ENCODE assay signal across 14 cellular contexts in genomic region chr2:128714861-128715312, GRCh38.
DNase-seq lines count a peak whose midpoint lies in the region; ATAC-seq and TF ChIP-seq lines count a peak whose summit lies in the region.
"Had no signal": no experiment of that assay in that cellular context is flagged by ENCODE, and none has a peak within 500 bp of the region (broad histone marks: within the 10 kb centered on the region; RNA-seq: fewer than 3 reads in every experiment).

No MANE protein-coding gene starts in this region.

- H3K9me3 ChIP-seq in DND-41 (ENCODE audit: insufficient read depth, low read length, severe bottlenecking) (no peaks in the 10 kb centered on the region), H9 (ENCODE audit: control insufficient read depth, low read depth, low read length) (no peaks in the 10 kb centered on the region), Panc1 (ENCODE audit: control insufficient read depth, insufficient read depth, low read depth, low read length) (no peaks in the 10 kb centered on the region)
- H3K9me3 ChIP-seq: testis had no signal

- no peak overlapping the region for H3K4me3 Mint-ChIP-seq in H9
- H3K4me3 Mint-ChIP-seq in activated T-helper 17 cell treated with anti-CD3 and anti-CD28 coated beads, Interleukin-2, amount 50 U/mL, for 72 hours, result no peak overlapping the region
- H3K4me3 Mint-ChIP-seq: activated T-helper 1 cell treated with anti-CD3 and anti-CD28 coated beads, Interleukin-12 subunit alpha, Interleukin-12 subunit beta, Interleukin-2, Interleukin-4 antibody, amounts not matched to agents 30 ng/mL and 10 ng/mL and 1 ng/mL, durations not matched to agents 14 hours and 24 hours and 36 hours had no signal

- no peak overlapping the region for H2BK15ac ChIP-seq in H9 (ENCODE audit: low read depth, low read length)

- no peak overlapping the region for H2BK5ac ChIP-seq in H9 (ENCODE audit: insufficient read length, low read length)

- no CpG with 5 or more reads among the region's 6 CpGs for WGBS in H9 (ENCODE audit: extremely low coverage, insufficient read length, low lambda C conversion rate)

- no peaks in the 10 kb centered on the region for H3K79me2 ChIP-seq in DND-41 (ENCODE audit: insufficient read depth, low read length)
- H3K79me2 ChIP-seq in H9 (ENCODE audit: insufficient read depth, low read length), result no peaks in the 10 kb centered on the region

- intact Hi-C loops in Panc1 (cut with micrococcal nuclease; ENCODE audit: unreplicated experiment), result no loop called here

- no peak overlapping the region for H3K18ac ChIP-seq in H9 (ENCODE audit: insufficient read length, low read depth, low read length)

- H3K9me3 Mint-ChIP-seq in H9, result peaks cover 2 to 4% of the 10 kb centered on the region in 2 experiments
- peaks cover 7% of the 10 kb centered on the region for H3K9me3 Mint-ChIP-seq in activated T-helper 17 cell treated with anti-CD3 and anti-CD28 coated beads, Interleukin-2, amount 50 U/mL, for 72 hours

- H3K27me3 Mint-ChIP-seq in H9 (ENCODE audit: low read depth), result peaks cover 4% of the 10 kb centered on the region
- H3K27me3 Mint-ChIP-seq in activated T-helper 17 cell treated with anti-CD3 and anti-CD28 coated beads, Interleukin-2, amount 50 U/mL, for 72 hours, result peaks cover 29% of the 10 kb centered on the region

- H3K36me3 Mint-ChIP-seq in H9 (ENCODE audit: insufficient read depth in 1 of 3, low read depth in 3 of 3), result peaks cover 0 to 3% (median 0%) of the 10 kb centered on the region in 3 experiments; a peak in 2 of 7 replicates
- H3K36me3 Mint-ChIP-seq in activated T-helper 17 cell treated with anti-CD3 and anti-CD28 coated beads, Interleukin-2, amount 50 U/mL, for 72 hours (ENCODE audit: low read depth), result no peaks in the 10 kb centered on the region

- H2BK12ac ChIP-seq in H9 (ENCODE audit: insufficient read length, low read depth, low read length), result no peak overlapping the region

- H4K91ac ChIP-seq in H9 (ENCODE audit: insufficient read length, low read depth, low read length), result no peak overlapping the region

- H3K14ac ChIP-seq in H9 (ENCODE audit: insufficient read depth, low read length), result no peak overlapping the region

- no peak overlapping the region for H3T11ph ChIP-seq in H9 (ENCODE audit: low read length)

- H2BK20ac ChIP-seq in H9 (ENCODE audit: low read depth, low read length, poor library complexity, severe bottlenecking), result no peak overlapping the region

- BruUV-seq in Panc1 (replicated peaks; lab: Mats Ljungman, UMichigan), result no TSS peak

- no peak overlapping the region for H2BK120ac ChIP-seq in H9 (ENCODE audit: low read depth, low read length, poor library complexity, severe bottlenecking)

- H4K8ac ChIP-seq in H9 (replicated peaks; ENCODE audit: insufficient read length, low read depth, low read length), result no peak overlapping the region

- ATAC-seq in DND-41 (ENCODE audit: insufficient read depth, low read depth) (peak; percentile 27), Panc1 (no peak), HG02970 (IDR thresholded peaks at IDR 0.05; ENCODE audit: low FRiP score, unreplicated experiment) (no peak), GM19463 (IDR thresholded peaks at IDR 0.05; ENCODE audit: unreplicated experiment) (no peak)
- no peak for ATAC-seq in activated T-helper 17 cell treated with anti-CD3 and anti-CD28 coated beads, Interleukin-2, amount 50 U/mL, for 72 hours (replicated peaks)
- ATAC-seq: esophagus mucosa had no signal

- H3K79me1 ChIP-seq in H9 (ENCODE audit: insufficient read depth, low read depth, low read length, poor library complexity, severe bottlenecking), result no peaks in the 10 kb centered on the region

- H3K9ac ChIP-seq in DND-41 (ENCODE audit: low read depth, low read length) (peak overlapping the region; percentile 44), H9 (ENCODE audit: extremely low read depth, insufficient read length, low read length) (no peak overlapping the region)

- H3K4me2 ChIP-seq in DND-41 (ENCODE audit: insufficient read depth, low read length) (peak overlapping the region; percentile 47), H9 (ENCODE audit: insufficient read depth, insufficient read length, low read length) (no peak overlapping the region)

- H3K27ac Mint-ChIP-seq in H9, result no peak overlapping the region
- H3K27ac Mint-ChIP-seq in activated T-helper 17 cell treated with anti-CD3 and anti-CD28 coated beads, Interleukin-2, amount 50 U/mL, for 72 hours, result no peak overlapping the region
- H3K27ac Mint-ChIP-seq: activated T-helper 1 cell treated with anti-CD3 and anti-CD28 coated beads, Interleukin-12 subunit alpha, Interleukin-12 subunit beta, Interleukin-2, Interleukin-4 antibody, amounts not matched to agents 30 ng/mL and 10 ng/mL and 1 ng/mL, durations not matched to agents 14 hours and 24 hours and 36 hours had no signal

- peaks cover 87% of the 10 kb centered on the region for H3K4me1 ChIP-seq in DND-41 (ENCODE audit: insufficient read depth, low read length)
- H3K4me1 ChIP-seq in H9 (ENCODE audit: insufficient read depth, low read length), result no peaks in the 10 kb centered on the region
- no peaks in the 10 kb centered on the region for H3K4me1 ChIP-seq in Panc1 (ENCODE audit: control insufficient read depth, insufficient read depth, low read length)
- H3K4me1 ChIP-seq: testis had no signal

- H3K4ac ChIP-seq in H9 (ENCODE audit: low read depth, low read length), result no peak overlapping the region

- H2AK5ac ChIP-seq in H9 (ENCODE audit: insufficient read length, low read length), result no peak overlapping the region

- in situ Hi-C loops in Panc1 (cut with HindIII; ENCODE audit: low pct_unique_long_range_greater_than_20kb, low sequenced_read_pairs), result no loop called here

- H3K36me3 ChIP-seq in DND-41 (ENCODE audit: insufficient read depth, low read length), result no peaks in the 10 kb centered on the region
- no peaks in the 10 kb centered on the region for H3K36me3 ChIP-seq in Panc1 (ENCODE audit: control insufficient read depth, insufficient read depth, low read length)
- H3K36me3 ChIP-seq: heart right ventricle had no signal

- H3K4me1 Mint-ChIP-seq in H9, result peaks cover 12 to 21% of the 10 kb centered on the region in 2 experiments
- no peaks in the 10 kb centered on the region for H3K4me1 Mint-ChIP-seq in activated T-helper 17 cell treated with anti-CD3 and anti-CD28 coated beads, Interleukin-2, amount 50 U/mL, for 72 hours

- no peak overlapping the region for H3K56ac ChIP-seq in H9 (ENCODE audit: insufficient read length, low read depth, low read length)

- TF ChIP-seq CTCF in DND-41 (IDR thresholded peaks at IDR 0.05; ENCODE audit: borderline replicate concordance, extremely low read depth, low read length, poor library complexity, severe bottlenecking), result peak; percentile 80
- TF ChIP-seq CTCF in H9 (conservative IDR thresholded peaks at IDR 0.05), result peak; percentile 62
- peak; percentile 32 for TF ChIP-seq CTCF in Panc1 (IDR thresholded peaks at IDR 0.05)

- H2AFZ ChIP-seq in DND-41 (ENCODE audit: low read depth, low read length), result no peak overlapping the region
- H2AFZ ChIP-seq in H9 (ENCODE audit: low read length), result no peak overlapping the region

- no peak overlapping the region for H4K5ac ChIP-seq in H9 (ENCODE audit: insufficient read length, low read depth, low read length)

- H3K4me3 ChIP-seq in DND-41 (ENCODE audit: low read depth in 1 of 2, low read length in 2 of 2) (peak overlapping the region in 1 of 2 experiments; percentile 7; a peak in 1 of 4 replicates), Panc1 (ENCODE audit: low read depth in 2 of 2, low read length in 2 of 2) (no peak overlapping the region)
- H3K4me3 ChIP-seq: heart right ventricle, testis had no signal

- H3K27me3 ChIP-seq in DND-41 (ENCODE audit: insufficient read depth, low read length, poor library complexity) (no peaks in the 10 kb centered on the region), H9 (ENCODE audit: insufficient read depth, low read length) (no peaks in the 10 kb centered on the region), Panc1 (ENCODE audit: control insufficient read depth, insufficient read depth, low read length) (peaks cover 9% of the 10 kb centered on the region)
- H3K27me3 ChIP-seq: testis had no signal

- CTCF ChIA-PET in Panc1 (lab: Charles Lee), result no interaction called here

- H4K20me1 ChIP-seq in DND-41 (ENCODE audit: insufficient read depth, low read length) (no peaks in the 10 kb centered on the region), H9 (ENCODE audit: control insufficient read depth, insufficient read depth, insufficient read length) (no peaks in the 10 kb centered on the region)

- POLR2A ChIA-PET in Panc1 (lab: Charles Lee), result no interaction called here

- peak overlapping the region; percentile 94 for H3K27ac ChIP-seq in DND-41 (ENCODE audit: low read length)
- no peak overlapping the region for H3K27ac ChIP-seq in H9 (ENCODE audit: insufficient read length, low read depth, low read length)
- no peak overlapping the region for H3K27ac ChIP-seq in Panc1 (ENCODE audit: low read length)
- H3K27ac ChIP-seq: heart right ventricle, testis had no signal

- DNase-seq in DND-41 (peak; percentile 75), H9 (peak; percentile 55), Panc1 (ENCODE audit: low read depth, low spot score) (no peak), iPS-NIHi11 (ENCODE audit: low spot score) (peak; percentile 46), GM03348 (ENCODE audit: low spot score) (no peak)
- DNase-seq: amniotic stem cell, heart right ventricle, T1000, testis had no signal

- no peak overlapping the region for H3K23ac ChIP-seq in H9 (ENCODE audit: insufficient read length, low read depth, low read length)

- H3K23me2 ChIP-seq in H9 (ENCODE audit: insufficient read length, low read depth, low read length, poor library complexity, severe bottlenecking), result no peaks in the 10 kb centered on the region

Comparison
In these comparisons a context has a peak if more than half of its experiments do, and no peak if none do; other contexts are left out.
1. DNase-seq: peak in DND-41 (single experiment), H9 (single experiment) and iPS-NIHi11 (single experiment); none in Panc1 (single experiment) and GM03348 (single experiment).
2. Peak in every context shown above with its lines, with median percentiles within 50 percentile points of each other: CTCF ChIP-seq.